In genomic region chr6:453152-453551, GRCh38 we compare ENCODE assay signal across 2 cellular contexts.
TF ChIP-seq lines count a peak whose summit lies in the region.

No MANE protein-coding gene starts in this region.

TF ChIP-seq in SK-N-SH treated with all-trans-retinoic acid at 6 μM for 48 hours, 23 proteins besides CTCF, POLR2A, EP300 and RAD21 (continued from another document):
- no peak for TF ChIP-seq TSHZ2 (CRISPR knock-in tag; IDR thresholded peaks at IDR 0.05)
- TF ChIP-seq CSRNP3 (CRISPR knock-in tag; IDR thresholded peaks at IDR 0.05) = no peak
- TF ChIP-seq SNAI2 (CRISPR knock-in tag; IDR thresholded peaks at IDR 0.05) = no peak
- TF ChIP-seq CREB5 (CRISPR knock-in tag; IDR thresholded peaks at IDR 0.05; ENCODE audit: low read depth) = no peak
- no peak for TF ChIP-seq GLIS3 (CRISPR knock-in tag; IDR thresholded peaks at IDR 0.05)
- no peak for TF ChIP-seq PATZ1 (CRISPR knock-in tag; IDR thresholded peaks at IDR 0.05; ENCODE audit: borderline replicate concordance)
- TF ChIP-seq OSR1 (CRISPR knock-in tag; IDR thresholded peaks at IDR 0.05) = no peak
- TF ChIP-seq ZFP30 (CRISPR knock-in tag; IDR thresholded peaks at IDR 0.05) = no peak
- no peak for TF ChIP-seq PPARA (CRISPR knock-in tag; IDR thresholded peaks at IDR 0.05; ENCODE audit: borderline replicate concordance)
- no peak for TF ChIP-seq ZNF565 (CRISPR knock-in tag; conservative IDR thresholded peaks at IDR 0.05; ENCODE audit: low read depth)
- no peak for TF ChIP-seq ESRRG (CRISPR knock-in tag; IDR thresholded peaks at IDR 0.05)
- TF ChIP-seq ISL1 (CRISPR knock-in tag; IDR thresholded peaks at IDR 0.05) = no peak
- no peak for TF ChIP-seq BACH2 (CRISPR knock-in tag; IDR thresholded peaks at IDR 0.05; ENCODE audit: borderline replicate concordance)
- no peak for TF ChIP-seq TCF4 (CRISPR knock-in tag; IDR thresholded peaks at IDR 0.05; ENCODE audit: borderline replicate concordance)
- TF ChIP-seq POU6F1 (CRISPR knock-in tag; IDR thresholded peaks at IDR 0.05; ENCODE audit: borderline replicate concordance, low read depth) = no peak
- no peak for TF ChIP-seq ZNF70 (CRISPR knock-in tag; IDR thresholded peaks at IDR 0.05)
- TF ChIP-seq ZFP3 (CRISPR knock-in tag; IDR thresholded peaks at IDR 0.05) = no peak

TF ChIP-seq in HEK293T, 16 proteins besides CTCF, POLR2A, EP300 and RAD21 (continued from another document):
- TF ChIP-seq BHLHE40 (IDR thresholded peaks at IDR 0.05; ENCODE audit: borderline replicate concordance) = no peak
- TF ChIP-seq HDGF (IDR thresholded peaks at IDR 0.05; ENCODE audit: borderline replicate concordance) = no peak
- TF ChIP-seq ARNT (IDR thresholded peaks at IDR 0.05) = no peak
- no peak for TF ChIP-seq TARDBP (IDR thresholded peaks at IDR 0.05)
- TF ChIP-seq SUZ12 (IDR thresholded peaks at IDR 0.05) = no peak
TF ChIP-seq in HEK293T: peak in this region for 0.
